Comparison of ENCODE assay signal across 1 cellular context in genomic region chr9:137168907-137169763, GRCh38.
A peak's percentile ranks its signal among the peaks of the same experiment; 100 is the strongest.
TF ChIP-seq lines count a peak whose summit lies in the region.

No MANE protein-coding gene starts in this region.

TF ChIP-seq in K562, 482 proteins besides CTCF, POLR2A, EP300 and RAD21:
- TF ChIP-seq ZNF778 (CRISPR knock-in tag; IDR thresholded peaks at IDR 0.05): no peak
- TF ChIP-seq ZBTB33 (CRISPR knock-in tag; IDR thresholded peaks at IDR 0.05): peak; percentile 95
- TF ChIP-seq HDAC6 (IDR thresholded peaks at IDR 0.05; ENCODE audit: low read depth, low read length): peak; percentile 87; the same call in 1 of the 2 replicates
- TF ChIP-seq MECOM (CRISPR knock-in tag; IDR thresholded peaks at IDR 0.05): no peak
- TF ChIP-seq NRF1 (conservative IDR thresholded peaks at IDR 0.05 in 1 of 2, IDR thresholded peaks at IDR 0.05 in 1 of 2): peak; percentile 54 to 57; a peak in 2 of 4 replicates
- TF ChIP-seq MAFG (tag; conservative IDR thresholded peaks at IDR 0.05): no peak
- peak in 1 of 2 experiments; percentile 40; a peak in 1 of 4 replicates for TF ChIP-seq UBTF (IDR thresholded peaks at IDR 0.05; ENCODE audit: borderline replicate concordance in 1 of 2, low read depth in 2 of 2, low read length in 2 of 2)
- TF ChIP-seq E2F6 (IDR thresholded peaks at IDR 0.05; ENCODE audit: borderline replicate concordance in 1 of 2, extremely low read depth in 1 of 2, insufficient read depth in 1 of 2, insufficient read length in 1 of 2, low read depth in 1 of 2, low read length in 1 of 2, poor library complexity in 1 of 2, severe bottlenecking in 1 of 2): peak in 1 of 2 experiments; percentile 29
- no peak for TF ChIP-seq ZNF282 (CRISPR knock-in tag; IDR thresholded peaks at IDR 0.05)
- 0 out of 2 replicates have a peak, but pooled peaks have one; percentile 43 for TF ChIP-seq EZH2 (IDR thresholded peaks at IDR 0.05; ENCODE audit: borderline replicate concordance, low read depth, low read length)
- TF ChIP-seq HNRNPL (IDR thresholded peaks at IDR 0.05; ENCODE audit: low read depth, low read length): peak; percentile 46; the same call in 1 of the 2 replicates
- peak; percentile 38; the same call in 1 of the 2 replicates for TF ChIP-seq ATF2 (CRISPR knock-in tag; IDR thresholded peaks at IDR 0.05)
- TF ChIP-seq PCBP1 (IDR thresholded peaks at IDR 0.05; ENCODE audit: low read depth, low read length, poor library complexity, severe bottlenecking): peak; percentile 27
- TF ChIP-seq SAFB (IDR thresholded peaks at IDR 0.05; ENCODE audit: borderline replicate concordance, low read depth, low read length): 0 out of 2 replicates have a peak, but pooled peaks have one; percentile 34
- no peak for TF ChIP-seq NCOA6 (IDR thresholded peaks at IDR 0.05)
